In the genomic region with DNA sequence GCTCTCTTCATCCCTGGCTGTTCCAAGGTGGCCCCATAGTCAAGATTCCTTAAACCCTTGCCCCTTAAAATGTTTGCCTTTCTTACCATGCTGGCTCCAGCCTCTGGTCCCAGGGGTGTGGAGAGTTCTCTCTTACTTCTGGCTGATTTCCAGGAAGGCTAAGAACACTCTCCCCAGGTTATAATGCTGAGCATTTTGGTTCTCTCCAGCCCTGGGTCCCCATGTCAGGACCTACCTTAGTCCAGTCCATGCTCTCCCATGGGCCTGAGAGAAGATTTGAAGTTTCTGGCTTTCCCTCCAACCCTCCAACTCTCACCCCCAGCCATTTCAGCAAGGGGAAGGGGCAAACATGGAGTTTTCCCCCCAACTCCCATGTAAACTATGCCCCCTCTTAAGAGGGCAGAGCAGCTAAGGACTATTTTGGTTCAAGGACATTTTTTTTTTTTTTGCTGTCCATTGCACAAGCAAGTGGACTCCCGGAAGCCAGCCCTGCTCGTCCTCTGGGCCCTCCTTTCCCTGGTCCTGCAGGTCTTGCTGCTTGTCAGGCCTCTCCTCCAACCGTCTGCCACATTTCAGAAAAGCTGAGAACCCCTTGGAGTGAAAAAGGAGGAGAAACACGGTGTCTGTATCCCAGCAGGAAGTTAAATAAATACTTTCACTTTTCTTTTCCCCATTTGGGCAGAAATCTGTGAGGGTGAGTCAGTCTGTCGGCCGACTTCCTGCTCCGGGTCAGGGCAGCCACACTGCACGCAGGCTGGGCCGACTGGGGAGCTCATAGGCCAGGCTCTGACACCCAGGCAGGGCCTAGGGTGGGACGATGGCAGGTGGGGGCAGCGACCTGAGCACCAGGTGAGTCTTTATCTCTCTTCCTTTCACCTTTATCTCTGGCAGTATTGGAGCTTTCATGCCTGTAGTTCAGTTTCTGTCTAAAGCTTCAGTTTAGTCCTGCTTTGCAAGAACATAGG, we compare ENCODE assay signal across 9 cellular contexts. TPM values are rescaled to one million over a fixed set of nuclear protein-coding genes. Genes with fewer than 3 reads are reported as not detected.
DNase-seq lines count a peak whose midpoint lies in the region; ATAC-seq, FAIRE-seq and TF ChIP-seq lines count a peak whose summit lies in the region.
"Had no signal": no experiment of that assay in that cellular context is flagged by ENCODE, and none has a peak within 500 bp of the region (broad histone marks: within the 10 kb centered on the region; RNA-seq: fewer than 3 reads in every experiment).

A gene (plus strand): TSS at position 741 of the 965 bp plus-strand sequence. CDS start 77 bp downstream, at position 818.

- POLR2A ChIA-PET in CD4-positive, alpha-beta memory T cell (lab: Charles Lee; ENCODE audit: partially characterized antibody), result interaction anchor here (0.6 to 4.2 kb wide), 31 partner anchors 8 to 387 kb away, joined by 3 to 50 read pairs (median 5); a partner anchor contains a TSS

- peak; percentile 73 to 89 (median 79) for DNase-seq in CD4-positive, alpha-beta memory T cell
- DNase-seq in HS-27A (ENCODE audit: low read depth) (peak; percentile 34), astrocyte of the cerebellum (ENCODE audit: low read depth) (peak; percentile 47), kidney (peak; percentile 92), endothelial cell (ENCODE audit: low spot score) (no peak)
- peak; percentile 76 for DNase-seq in T-helper 2 cell treated with Interferon-gamma antibody and Interleukin-4, amounts not matched to agents 5 μg/mL and 100 μg/mL, for 36 hours (ENCODE audit: low spot score)
- peak; percentile 81 for DNase-seq in stimulated activated CD4-positive, alpha-beta T cell treated with anti-CD3 and anti-CD28 coated beads, Interleukin-1b, Interleukin-23, amount 100 ng/mL, for 48 hours

- H3K9me3 ChIP-seq in CD4-positive, alpha-beta memory T cell (ENCODE audit: control insufficient read depth in 1 of 2, low read length in 2 of 2), result no peaks in the 10 kb centered on the region
- no peaks in the 10 kb centered on the region for H3K9me3 ChIP-seq in kidney (ENCODE audit: control insufficient read depth in 1 of 2, low read length in 2 of 2)

- H3K9me3 Mint-ChIP-seq in CD4-positive, alpha-beta memory T cell, result peaks cover 0 to 3% (median 0%) of the 10 kb centered on the region in 8 donors
- peaks cover 6% of the 10 kb centered on the region for H3K9me3 Mint-ChIP-seq in T-helper 2 cell treated with Interferon-gamma antibody and Interleukin-4, amounts not matched to agents 5 μg/mL and 100 μg/mL, for 36 hours
- peaks cover 9% of the 10 kb centered on the region for H3K9me3 Mint-ChIP-seq in endothelial cell (ENCODE audit: unreplicated experiment)

- peaks cover 27 to 36% of the 10 kb centered on the region in 2 donors for H3K36me3 Mint-ChIP-seq in CD4-positive, alpha-beta memory T cell
- peaks cover 64% of the 10 kb centered on the region for H3K36me3 Mint-ChIP-seq in T-helper 2 cell treated with Interferon-gamma antibody and Interleukin-4, amounts not matched to agents 5 μg/mL and 100 μg/mL, for 36 hours (ENCODE audit: low read depth)
- H3K36me3 Mint-ChIP-seq in endothelial cell (ENCODE audit: low read depth, unreplicated experiment), result peaks cover 9% of the 10 kb centered on the region
- H3K36me3 Mint-ChIP-seq: brain had no signal

- peaks cover 78% of the 10 kb centered on the region for H3K4me1 ChIP-seq in CD4-positive, alpha-beta memory T cell (ENCODE audit: insufficient read depth, low read length)
- peaks cover 0 to 5% of the 10 kb centered on the region in 2 donors for H3K4me1 ChIP-seq in kidney (ENCODE audit: control insufficient read depth in 1 of 2, insufficient read depth in 1 of 2, low read depth in 1 of 2, low read length in 2 of 2)

- H3K27me3 ChIP-seq in CD4-positive, alpha-beta memory T cell (ENCODE audit: insufficient read depth, low read length), result no peaks in the 10 kb centered on the region

- no peaks in the 10 kb centered on the region for H3K36me3 ChIP-seq in CD4-positive, alpha-beta memory T cell (ENCODE audit: insufficient read depth, low read length)
- H3K36me3 ChIP-seq in kidney (ENCODE audit: control insufficient read depth in 1 of 2, insufficient read depth in 2 of 2, low read length in 2 of 2), result no peaks in the 10 kb centered on the region

- FAIRE-seq in kidney (lab: Jason Lieb, UNC), result no peak

- no peaks in the 10 kb centered on the region for H3K27me3 Mint-ChIP-seq in CD4-positive, alpha-beta memory T cell
- H3K27me3 Mint-ChIP-seq in T-helper 2 cell treated with Interferon-gamma antibody and Interleukin-4, amounts not matched to agents 5 μg/mL and 100 μg/mL, for 36 hours (ENCODE audit: low read depth), result no peaks in the 10 kb centered on the region
- H3K27me3 Mint-ChIP-seq in endothelial cell (ENCODE audit: unreplicated experiment), result peaks cover 3% of the 10 kb centered on the region

- peak within 1 kb of the TSS; percentile 51 to 82 for H3K4me3 ChIP-seq in CD4-positive, alpha-beta memory T cell (ENCODE audit: low read length in 2 of 2)
- peak within 1 kb of the TSS; percentile 43 for H3K4me3 ChIP-seq in astrocyte of the cerebellum (ENCODE audit: low read depth, low read length)
- H3K4me3 ChIP-seq in kidney (ENCODE audit: low read length in 2 of 2), result peak within 1 kb of the TSS; percentile 61 to 84

- in situ Hi-C loops in astrocyte of the cerebellum (cut with HindIII; ENCODE audit: low sequenced_read_pairs), result no loop called here

- CTCF ChIA-PET in CD4-positive, alpha-beta memory T cell (lab: Charles Lee; ENCODE audit: partially characterized antibody), result interaction anchor here (1.0 to 2.5 kb wide), 4 partner anchors 9 to 124 kb away, joined by 3 to 7 read pairs (median 4); no protein-coding TSS in a partner anchor

- TF ChIP-seq CTCF in astrocyte of the cerebellum (IDR thresholded peaks at IDR 0.05; ENCODE audit: low read depth, low read length, missing control alignments), result no peak
- TF ChIP-seq CTCF in kidney (IDR thresholded peaks at IDR 0.05; ENCODE audit: borderline replicate concordance, extremely low read depth, insufficient read depth), result no peak
- TF ChIP-seq CTCF in endothelial cell (IDR thresholded peaks at IDR 0.05; ENCODE audit: unreplicated experiment), result no peak

- peak within 1 kb of the TSS; percentile 94 to 99 (median 97) for H3K27ac Mint-ChIP-seq in CD4-positive, alpha-beta memory T cell
- peak within 1 kb of the TSS; percentile 92 for H3K27ac Mint-ChIP-seq in T-helper 2 cell treated with Interferon-gamma antibody and Interleukin-4, amounts not matched to agents 5 μg/mL and 100 μg/mL, for 36 hours
- no peak within 1 kb of the TSS for H3K27ac Mint-ChIP-seq in endothelial cell (ENCODE audit: unreplicated experiment)

- peaks cover 48 to 90% (median 75%) of the 10 kb centered on the region in 4 donors for H3K4me1 Mint-ChIP-seq in CD4-positive, alpha-beta memory T cell
- peaks cover 62% of the 10 kb centered on the region for H3K4me1 Mint-ChIP-seq in T-helper 2 cell treated with Interferon-gamma antibody and Interleukin-4, amounts not matched to agents 5 μg/mL and 100 μg/mL, for 36 hours (ENCODE audit: low read depth)
- H3K4me1 Mint-ChIP-seq in endothelial cell (ENCODE audit: unreplicated experiment), result peaks cover 2% of the 10 kb centered on the region
- H3K4me1 Mint-ChIP-seq: brain had no signal

- intact Hi-C loops in CD4-positive, alpha-beta memory T cell (cut with micrococcal nuclease), result loop anchor here (1.0 to 10.0 kb wide), 6 partner anchors 7 to 402 kb away; a partner anchor contains a TSS
- intact Hi-C loops in kidney (cut with DNase I), result no loop called here

- peak within 1 kb of the TSS; percentile 90 to 98 (median 94) for H3K4me3 Mint-ChIP-seq in CD4-positive, alpha-beta memory T cell
- H3K4me3 Mint-ChIP-seq in T-helper 2 cell treated with Interferon-gamma antibody and Interleukin-4, amounts not matched to agents 5 μg/mL and 100 μg/mL, for 36 hours, result peak within 1 kb of the TSS; percentile 97
- H3K4me3 Mint-ChIP-seq in endothelial cell (ENCODE audit: unreplicated experiment), result no peak within 1 kb of the TSS

- peak within 1 kb of the TSS; percentile 84 for H3K27ac ChIP-seq in CD4-positive, alpha-beta memory T cell (ENCODE audit: low read depth, low read length)
- H3K27ac ChIP-seq in kidney (ENCODE audit: low read depth in 2 of 2, low read length in 2 of 2), result peak within 1 kb of the TSS; percentile 37 to 83

- ATAC-seq in GM21360 (IDR thresholded peaks at IDR 0.05; ENCODE audit: unreplicated experiment), result peak; percentile 88

- H3K9ac ChIP-seq in kidney (ENCODE audit: low read length in 2 of 2), result peak within 1 kb of the TSS; percentile 7 to 50

RNA-seq across cellular contexts. Expression of the gene that starts here (rescaled TPM):
- 100 to 1,000 TPM in 1 of 2 experiments, 10 to 100 TPM in 1; 98.6 to 102 TPM for total RNA-seq in CD4-positive, alpha-beta memory T cell
- polyA plus RNA-seq in CD4-positive, alpha-beta memory T cell, result 10 to 100 TPM; 24.1 to 37.2 TPM
- total RNA-seq in kidney (23.8 TPM), endothelial cell (ENCODE audit: unreplicated experiment) (1.1 TPM)
- polyA plus RNA-seq in kidney (ENCODE audit: insufficient read depth, low read depth, low replicate concordance), result 4.6 TPM

Comparison
In these comparisons a context has a peak if more than half of its experiments do, and no peak if none do; other contexts are left out.
1. RNA of the gene that starts here (total RNA-seq): 98.6 to 102 TPM in CD4-positive, alpha-beta memory T cell and 23.8 TPM in kidney (single experiment); 1.1 TPM in endothelial cell (single experiment); every median in the first group is over 10 times any median in the second.
2. Peak in every context shown above with its lines, with median percentiles within 50 percentile points of each other: H3K4me3 ChIP-seq.